19 cellular contexts compared by ENCODE assay signal in genomic region chr1:83673287-83673686, GRCh38.
DNase-seq lines count a peak whose midpoint lies in the region; ATAC-seq, FAIRE-seq and TF ChIP-seq lines count a peak whose summit lies in the region.
"Had no signal": no experiment of that assay in that cellular context is flagged by ENCODE, and none has a peak within 500 bp of the region (broad histone marks: within the 10 kb centered on the region; RNA-seq: fewer than 3 reads in every experiment).

No MANE protein-coding gene starts in this region.

- DNase-seq in GM12891 (ENCODE audit: insufficient read length, low spot score) (no peak), thyroid gland (no peak), osteoblast (ENCODE audit: insufficient read length, low spot score, missing footprints) (no peak), posterior vena cava (ENCODE audit: low spot score) (no peak), iPS-NIHi11 (ENCODE audit: low spot score) (no peak)
- DNase-seq: activated CD4-positive, alpha-beta T cell treated with anti-CD3 and anti-CD28 coated beads, Interleukin-2, amount 50 U/mL, for 48 hours; Calu3; HFFc6; MM.1S; NCI-H2029; NCI-H526; PC-3 had no signal

- H3K36me3 ChIP-seq in thyroid gland (no peaks in the 10 kb centered on the region), osteoblast (ENCODE audit: insufficient read depth, low read length) (no peaks in the 10 kb centered on the region)
- H3K36me3 ChIP-seq: SJSA1 had no signal

- H3K4me1 ChIP-seq in thyroid gland (no peaks in the 10 kb centered on the region), osteoblast (ENCODE audit: insufficient read depth, low read length) (no peaks in the 10 kb centered on the region)
- H3K4me1 ChIP-seq: SJSA1 had no signal

- no peaks in the 10 kb centered on the region for H4K20me1 ChIP-seq in osteoblast (ENCODE audit: insufficient read depth, low read length)

- no peaks in the 10 kb centered on the region for H3K4me1 Mint-ChIP-seq in activated T-helper 17 cell treated with anti-CD3 and anti-CD28 coated beads, Interleukin-2, amount 50 U/mL, for 72 hours
- H3K4me1 Mint-ChIP-seq: nephron had no signal

- no peaks in the 10 kb centered on the region for H3K9me3 Mint-ChIP-seq in activated T-helper 17 cell treated with anti-CD3 and anti-CD28 coated beads, Interleukin-2, amount 50 U/mL, for 72 hours

- H3K79me2 ChIP-seq in osteoblast (ENCODE audit: insufficient read depth, low read length), result no peaks in the 10 kb centered on the region

- H3K27me3 ChIP-seq in thyroid gland (no peaks in the 10 kb centered on the region), osteoblast (ENCODE audit: insufficient read depth, low read length) (no peaks in the 10 kb centered on the region)
- H3K27me3 ChIP-seq: SJSA1 had no signal

- intact Hi-C loops in thyroid gland (cut with DNase I), result no loop called here
- intact Hi-C loops in posterior vena cava (cut with DNase I), result no loop called here

- FAIRE-seq in GM12891 (lab: Jason Lieb, UNC), result no peak
- FAIRE-seq: colon, endothelial cell of umbilical vein had no signal

- no peaks in the 10 kb centered on the region for H3K36me3 Mint-ChIP-seq in activated T-helper 17 cell treated with anti-CD3 and anti-CD28 coated beads, Interleukin-2, amount 50 U/mL, for 72 hours (ENCODE audit: low read depth)

- H3K4me3 Mint-ChIP-seq in activated T-helper 17 cell treated with anti-CD3 and anti-CD28 coated beads, Interleukin-2, amount 50 U/mL, for 72 hours, result no peak overlapping the region
- H3K4me3 Mint-ChIP-seq: HFFc6, nephron had no signal

- H3K4me3 ChIP-seq in thyroid gland (replicated peaks in 1 of 3) (no peak overlapping the region), osteoblast (ENCODE audit: insufficient read depth, low read length) (no peak overlapping the region)
- H3K4me3 ChIP-seq: SJSA1 had no signal

- H2AFZ ChIP-seq in osteoblast (ENCODE audit: low read length), result no peak overlapping the region

- H3K9me3 ChIP-seq in thyroid gland (no peaks in the 10 kb centered on the region), osteoblast (ENCODE audit: low read depth, low read length) (no peaks in the 10 kb centered on the region)
- H3K9me3 ChIP-seq: SJSA1 had no signal

- TF ChIP-seq POLR2A in GM12891 (IDR thresholded peaks at IDR 0.05; ENCODE audit: low read depth, low read length) (no peak), thyroid gland (IDR thresholded peaks at IDR 0.05) (no peak)

- 79 to 81% methylated on average over 1 of the region's 1 CpG for WGBS in thyroid gland, 2 donors

- H3K27ac Mint-ChIP-seq in activated T-helper 17 cell treated with anti-CD3 and anti-CD28 coated beads, Interleukin-2, amount 50 U/mL, for 72 hours, result no peak overlapping the region
- H3K27ac Mint-ChIP-seq: HFFc6, nephron had no signal

- no peaks in the 10 kb centered on the region for H3K27me3 Mint-ChIP-seq in activated T-helper 17 cell treated with anti-CD3 and anti-CD28 coated beads, Interleukin-2, amount 50 U/mL, for 72 hours

- no peak for TF ChIP-seq CTCF in thyroid gland (IDR thresholded peaks at IDR 0.05)
- no peak for TF ChIP-seq CTCF in osteoblast (IDR thresholded peaks at IDR 0.05; ENCODE audit: extremely low read depth, low read depth, low read length)

- peak; percentile 63 for ATAC-seq in GM19463 (IDR thresholded peaks at IDR 0.05; ENCODE audit: unreplicated experiment)
- ATAC-seq in HG02938 (IDR thresholded peaks at IDR 0.05; ENCODE audit: unreplicated experiment), result peak; percentile 53
- ATAC-seq in activated T-helper 17 cell treated with anti-CD3 and anti-CD28 coated beads, Interleukin-2, amount 50 U/mL, for 72 hours (replicated peaks), result peak; percentile 56
- ATAC-seq: PC-3 had no signal

- no peak overlapping the region for H3K4me2 ChIP-seq in osteoblast (ENCODE audit: insufficient read depth, low read length)

- H3K27ac ChIP-seq in thyroid gland, result no peak overlapping the region
- no peak overlapping the region for H3K27ac ChIP-seq in osteoblast (ENCODE audit: low read depth, low read length)
- H3K27ac ChIP-seq: SJSA1 had no signal

TF ChIP-seq in GM12891, 5 proteins besides CTCF, POLR2A, EP300 and RAD21:
- TF ChIP-seq POLR2AphosphoS5 (IDR thresholded peaks at IDR 0.05; ENCODE audit: low read depth, low read length) (no peak), SPI1 (IDR thresholded peaks at IDR 0.05; ENCODE audit: low read depth, low read length) (peak; percentile 24; the same call in 1 of the 2 replicates)
